In genomic region chr1:39788426-39788757, GRCh38 we compare ENCODE assay signal across 9 cellular contexts. TPM values are rescaled to one million over a fixed set of nuclear protein-coding genes. Genes with fewer than 3 reads are reported as not detected.
DNase-seq lines count a peak whose midpoint lies in the region; ATAC-seq and TF ChIP-seq lines count a peak whose summit lies in the region.
"Had no signal": no experiment of that assay in that cellular context is flagged by ENCODE, and none has a peak within 500 bp of the region (broad histone marks: within the 10 kb centered on the region; RNA-seq: fewer than 3 reads in every experiment).

No MANE protein-coding gene starts in this region.

- ATAC-seq in GM21515 (IDR thresholded peaks at IDR 0.05; ENCODE audit: unreplicated experiment) (peak; percentile 10), HG03571 (IDR thresholded peaks at IDR 0.05; ENCODE audit: unreplicated experiment) (no peak), GM18858 (IDR thresholded peaks at IDR 0.05; ENCODE audit: unreplicated experiment) (no peak)
- peak; percentile 37 for ATAC-seq in activated CD8-positive, alpha-beta T cell treated with anti-CD3 and anti-CD28 coated beads, Interleukin-2, amount 10 ng/mL, durations not matched to agents 7 days and 5 days

- H3K79me1 ChIP-seq in mesendoderm (ENCODE audit: low read length): no peaks in the 10 kb centered on the region

- H3K4me3 ChIP-seq in A673 (ENCODE audit: low read depth, low read length, poor library complexity, severe bottlenecking): peak overlapping the region; percentile 43
- H3K4me3 ChIP-seq in mesendoderm (ENCODE audit: low read length): no peak overlapping the region

- intact Hi-C loops in A673 (cut with micrococcal nuclease; ENCODE audit: unreplicated experiment): no loop called here

- no peak overlapping the region for H4K8ac ChIP-seq in mesendoderm (ENCODE audit: low read depth, low read length)

- POLR2A ChIA-PET in A673 (lab: Charles Lee; ENCODE audit: low non-redundant PET): no interaction called here
- POLR2A ChIA-PET in activated CD8-positive, alpha-beta T cell treated with anti-CD3 and anti-CD28 coated beads, Interleukin-2, amount 10 ng/mL, durations not matched to agents 7 days and 5 days (lab: Charles Lee): no interaction called here

- CTCF ChIA-PET in A673 (lab: Charles Lee): no interaction called here
- CTCF ChIA-PET in activated CD8-positive, alpha-beta T cell treated with anti-CD3 and anti-CD28 coated beads, Interleukin-2, amount 10 ng/mL, durations not matched to agents 7 days and 5 days (lab: Charles Lee): interaction anchor here (1.7 to 3.8 kb wide), 2 partner anchors 11 to 114 kb away, joined by 4 to 19 read pairs; partner anchors contain the start of gene MYCL

- H3K56ac ChIP-seq in mesendoderm (ENCODE audit: low read length): no peak overlapping the region

- no peaks in the 10 kb centered on the region for H3K4me1 ChIP-seq in A673 (ENCODE audit: insufficient read depth, low read length, poor library complexity, severe bottlenecking)
- H3K4me1 ChIP-seq in mesendoderm (ENCODE audit: control insufficient read depth, low read depth, low read length): no peaks in the 10 kb centered on the region

- H3K36me3 ChIP-seq in A673 (ENCODE audit: insufficient read depth, low read length, poor library complexity, severe bottlenecking) (no peaks in the 10 kb centered on the region), mesendoderm (ENCODE audit: control insufficient read depth, insufficient read depth, low read length) (no peaks in the 10 kb centered on the region)

- no peaks in the 10 kb centered on the region for H3K79me2 ChIP-seq in mesendoderm (ENCODE audit: control insufficient read depth, insufficient read depth, low read length)

- H3K23ac ChIP-seq in mesendoderm (ENCODE audit: low read length): no peak overlapping the region

- DNase-seq in A673 (ENCODE audit: low spot score): no peak
- no peak for DNase-seq in activated CD8-positive, alpha-beta T cell treated with anti-CD3 and anti-CD28 coated beads, Interleukin-2, amount 10 ng/mL, durations not matched to agents 7 days and 5 days
- DNase-seq in mesendoderm: no peak
- DNase-seq in superior temporal gyrus (ENCODE audit: extremely low spot score): no peak
- no peak for DNase-seq in C1 segment of cervical spinal cord (lab: John Stamatoyannopoulos, UW)

- H3K4me2 ChIP-seq in mesendoderm (ENCODE audit: low read length): peak overlapping the region; percentile 48

- no peak overlapping the region for H2AK5ac ChIP-seq in mesendoderm (ENCODE audit: low read length)

- no peak overlapping the region for H2BK5ac ChIP-seq in mesendoderm (ENCODE audit: low read length)

- H3K18ac ChIP-seq in mesendoderm (ENCODE audit: low read length): no peak overlapping the region

- H3K4ac ChIP-seq in mesendoderm (ENCODE audit: low read depth, low read length): no peak overlapping the region

- H2BK120ac ChIP-seq in mesendoderm (ENCODE audit: low read depth, low read length): no peak overlapping the region

- no peak overlapping the region for H3K9ac ChIP-seq in mesendoderm (ENCODE audit: low read length)

- no CpG with 5 or more reads among the region's 51 CpGs for WGBS in mesendoderm (ENCODE audit: extremely low coverage, insufficient coverage, low lambda C conversion rate)

- no peak overlapping the region for H4K5ac ChIP-seq in mesendoderm (ENCODE audit: low read length)

- no peaks in the 10 kb centered on the region for H3K9me3 Mint-ChIP-seq in activated CD8-positive, alpha-beta T cell treated with anti-CD3 and anti-CD28 coated beads, Interleukin-2, amount 10 ng/mL, durations not matched to agents 7 days and 5 days (ENCODE audit: insufficient read depth)
- H3K9me3 Mint-ChIP-seq: IgD-negative memory B cell had no signal

- H3K27ac Mint-ChIP-seq in activated CD8-positive, alpha-beta T cell treated with anti-CD3 and anti-CD28 coated beads, Interleukin-2, amount 10 ng/mL, durations not matched to agents 7 days and 5 days: no peak overlapping the region
- H3K27ac Mint-ChIP-seq: IgD-negative memory B cell had no signal

- H2BK15ac ChIP-seq in mesendoderm (replicated peaks; ENCODE audit: low read depth): no peak overlapping the region

- H3K27me3 ChIP-seq in A673 (replicated peaks; ENCODE audit: insufficient read depth, low read depth, low read length, poor library complexity) (peaks cover 28% of the 10 kb centered on the region), mesendoderm (ENCODE audit: insufficient read depth, low read length, poor library complexity) (peaks cover 14% of the 10 kb centered on the region)

- no peak overlapping the region for H3K4me3 Mint-ChIP-seq in activated CD8-positive, alpha-beta T cell treated with anti-CD3 and anti-CD28 coated beads, Interleukin-2, amount 10 ng/mL, durations not matched to agents 7 days and 5 days

- H3K27me3 Mint-ChIP-seq in activated CD8-positive, alpha-beta T cell treated with anti-CD3 and anti-CD28 coated beads, Interleukin-2, amount 10 ng/mL, durations not matched to agents 7 days and 5 days (ENCODE audit: low read depth): peaks cover 33% of the 10 kb centered on the region

- no peaks in the 10 kb centered on the region for H3K36me3 Mint-ChIP-seq in activated CD8-positive, alpha-beta T cell treated with anti-CD3 and anti-CD28 coated beads, Interleukin-2, amount 10 ng/mL, durations not matched to agents 7 days and 5 days (ENCODE audit: low read depth)
- H3K36me3 Mint-ChIP-seq: IgD-negative memory B cell had no signal

- H3K27ac ChIP-seq in A673 (ENCODE audit: low read depth, low read length, poor library complexity, severe bottlenecking) (no peak overlapping the region), mesendoderm (ENCODE audit: low read depth, low read length) (no peak overlapping the region)

- no peaks in the 10 kb centered on the region for H3K9me3 ChIP-seq in A673 (ENCODE audit: low read depth, low read length, poor library complexity, severe bottlenecking)

- H3K4me1 Mint-ChIP-seq in activated CD8-positive, alpha-beta T cell treated with anti-CD3 and anti-CD28 coated beads, Interleukin-2, amount 10 ng/mL, durations not matched to agents 7 days and 5 days (ENCODE audit: low read depth): peaks cover 14% of the 10 kb centered on the region

- no TSS peak for BruUV-seq in A673 (replicated peaks; lab: Mats Ljungman, UMichigan)

- no peak for TF ChIP-seq CTCF in A673 (conservative IDR thresholded peaks at IDR 0.05; ENCODE audit: low read depth, low read length)

RNA-seq across cellular contexts. Expression of gene BMP8B, which starts 0.3 kb away (rescaled TPM):
- 0.06 and 0.09 TPM in 2 replicates for total RNA-seq in A673 (2021)
- under 1 TPM; 0.08 to 0.26 TPM for total RNA-seq in activated CD8-positive, alpha-beta T cell treated with anti-CD3 and anti-CD28 coated beads, Interleukin-2, amount 10 ng/mL, durations not matched to agents 7 days and 5 days
- polyA plus RNA-seq in mesendoderm (2013, experiment 1 of 2): 0.06 TPM
- 0.07 TPM for polyA plus RNA-seq in mesendoderm (2013, experiment 2 of 2)

RNA-seq across cellular contexts. Expression of gene OXCT2, which starts 17.2 kb away (rescaled TPM):
- 0.20 TPM in 1 of 2 replicates, not detected in the other for total RNA-seq in A673 (2021)
- total RNA-seq in activated CD8-positive, alpha-beta T cell treated with anti-CD3 and anti-CD28 coated beads, Interleukin-2, amount 10 ng/mL, durations not matched to agents 7 days and 5 days: under 1 TPM; 0.32 to 0.47 TPM
- polyA plus RNA-seq in mesendoderm (2013, experiment 1 of 2): 0.42 TPM
- polyA plus RNA-seq in mesendoderm (2013, experiment 2 of 2): 0.50 TPM

RNA-seq across cellular contexts. Expression of gene PPIE, which starts 49.7 kb away (rescaled TPM):
- 62.8 and 71.0 TPM in 2 replicates for total RNA-seq in A673 (2021)
- 10 to 100 TPM; 60.9 to 64.7 TPM for total RNA-seq in activated CD8-positive, alpha-beta T cell treated with anti-CD3 and anti-CD28 coated beads, Interleukin-2, amount 10 ng/mL, durations not matched to agents 7 days and 5 days
- 26.9 TPM for polyA plus RNA-seq in mesendoderm (2013, experiment 1 of 2)
- 26.4 TPM for polyA plus RNA-seq in mesendoderm (2013, experiment 2 of 2)

Comparison
In these comparisons a context has a peak if more than half of its experiments do, and no peak if none do; other contexts are left out.
1. ATAC-seq: peak in GM21515 (single experiment) and activated CD8-positive, alpha-beta T cell treated with anti-CD3 and anti-CD28 coated beads, Interleukin-2, amount 10 ng/mL, durations not matched to agents 7 days and 5 days (single experiment); none in HG03571 (single experiment) and GM18858 (single experiment).